In the genomic region with DNA sequence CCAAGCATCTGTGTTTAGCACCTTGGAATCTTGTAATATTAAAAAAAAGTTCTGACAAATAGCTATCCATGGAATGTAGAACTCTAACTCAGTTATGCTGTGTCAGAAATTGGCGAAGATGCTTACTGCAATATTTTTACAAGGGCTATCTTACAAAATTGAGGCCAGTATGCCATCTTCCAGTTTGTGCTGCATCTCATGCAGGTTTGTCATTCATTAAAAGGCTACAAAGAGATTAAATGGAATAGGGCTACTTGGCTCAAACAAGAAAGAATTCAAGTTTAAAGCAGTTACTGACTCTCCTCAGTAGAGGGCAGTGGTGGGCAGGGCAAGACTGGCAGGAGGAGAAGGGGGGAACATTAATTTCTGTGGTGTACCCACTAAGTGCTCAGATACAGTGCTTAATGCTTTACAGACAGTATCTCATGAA, we compare ENCODE assay signal across 8 cellular contexts.
A peak's percentile ranks its signal among the peaks of the same experiment; 100 is the strongest.
DNase-seq lines count a peak whose midpoint lies in the region; ATAC-seq lines count a peak whose summit lies in the region.

No MANE protein-coding gene starts in this region.

- peaks cover 7% of the 10 kb centered on the region for H3K27me3 Mint-ChIP-seq in activated T-helper 2 cell treated with anti-CD3 and anti-CD28 coated beads, Interferon-gamma antibody, Interleukin-2, Interleukin-4, amounts not matched to agents 10 μg/mL and 5 μg/mL and 100 μg/mL, durations not matched to agents 14 hours and 24 hours and 36 hours (ENCODE audit: low read depth)

- no peaks in the 10 kb centered on the region for H3K36me3 Mint-ChIP-seq in activated T-helper 2 cell treated with anti-CD3 and anti-CD28 coated beads, Interferon-gamma antibody, Interleukin-2, Interleukin-4, amounts not matched to agents 10 μg/mL and 5 μg/mL and 100 μg/mL, durations not matched to agents 14 hours and 24 hours and 36 hours (ENCODE audit: low read depth)

- no peaks in the 10 kb centered on the region for H3K9me3 Mint-ChIP-seq in activated T-helper 2 cell treated with anti-CD3 and anti-CD28 coated beads, Interferon-gamma antibody, Interleukin-2, Interleukin-4, amounts not matched to agents 10 μg/mL and 5 μg/mL and 100 μg/mL, durations not matched to agents 14 hours and 24 hours and 36 hours

- DNase-seq in Caki2 (ENCODE audit: low read depth) (peak; percentile 12), HK-2 (ENCODE audit: unreplicated experiment) (peak; percentile 21), astrocyte of the hippocampus (ENCODE audit: low read depth, low spot score) (peak; percentile 47), lung microvascular endothelial cell (ENCODE audit: low read depth in 2 of 2) (peak; percentile 31 to 49), NCI-H187 treated with DMSO at 0.1 percent for 48 hours (lab: John Stamatoyannopoulos, UW) (no peak)
- DNase-seq in activated T-helper 2 cell treated with anti-CD3 and anti-CD28 coated beads, Interferon-gamma antibody, Interleukin-2, Interleukin-4, amounts not matched to agents 10 μg/mL and 5 μg/mL and 100 μg/mL, durations not matched to agents 14 hours and 24 hours and 36 hours (ENCODE audit: low spot score) = no peak

- intact Hi-C loops in activated T-helper 2 cell treated with anti-CD3 and anti-CD28 coated beads, Interferon-gamma antibody, Interleukin-2, Interleukin-4, amounts not matched to agents 10 μg/mL and 5 μg/mL and 100 μg/mL, durations not matched to agents 14 hours and 24 hours and 36 hours (cut with micrococcal nuclease) = no loop called here

- no peak overlapping the region for H3K4me3 Mint-ChIP-seq in activated T-helper 2 cell treated with anti-CD3 and anti-CD28 coated beads, Interferon-gamma antibody, Interleukin-2, Interleukin-4, amounts not matched to agents 10 μg/mL and 5 μg/mL and 100 μg/mL, durations not matched to agents 14 hours and 24 hours and 36 hours (ENCODE audit: low read depth)

- no peaks in the 10 kb centered on the region for H3K4me1 Mint-ChIP-seq in activated T-helper 2 cell treated with anti-CD3 and anti-CD28 coated beads, Interferon-gamma antibody, Interleukin-2, Interleukin-4, amounts not matched to agents 10 μg/mL and 5 μg/mL and 100 μg/mL, durations not matched to agents 14 hours and 24 hours and 36 hours (ENCODE audit: low read depth)

- H3K27ac Mint-ChIP-seq in activated T-helper 2 cell treated with anti-CD3 and anti-CD28 coated beads, Interferon-gamma antibody, Interleukin-2, Interleukin-4, amounts not matched to agents 10 μg/mL and 5 μg/mL and 100 μg/mL, durations not matched to agents 14 hours and 24 hours and 36 hours = no peak overlapping the region

- no peak for ATAC-seq in GM21423 (IDR thresholded peaks at IDR 0.05; ENCODE audit: unreplicated experiment)
- no peak for ATAC-seq in GM21447 (IDR thresholded peaks at IDR 0.05; ENCODE audit: unreplicated experiment)

- in situ Hi-C loops in Caki2 (cut with HindIII; ENCODE audit: low pct_unique_long_range_greater_than_20kb, low sequenced_read_pairs) = no loop called here

Comparison
In these comparisons a context has a peak if more than half of its experiments do, and no peak if none do; other contexts are left out.
1. DNase-seq: peak in Caki2 (single experiment), HK-2 (single experiment), astrocyte of the hippocampus (single experiment) and lung microvascular endothelial cell (2 of 2); none in activated T-helper 2 cell treated with anti-CD3 and anti-CD28 coated beads, Interferon-gamma antibody, Interleukin-2, Interleukin-4, amounts not matched to agents 10 μg/mL and 5 μg/mL and 100 μg/mL, durations not matched to agents 14 hours and 24 hours and 36 hours (single experiment) and NCI-H187 treated with DMSO at 0.1 percent for 48 hours (single experiment).